ENCODE assay signal across 23 cellular contexts in genomic region chr6:133033263-133033662, GRCh38.
A peak's percentile ranks its signal among the peaks of the same experiment; 100 is the strongest.
DNase-seq lines count a peak whose midpoint lies in the region; ATAC-seq and TF ChIP-seq lines count a peak whose summit lies in the region.
"Had no signal": no experiment of that assay in that cellular context is flagged by ENCODE, and none has a peak within 500 bp of the region (broad histone marks: within the 10 kb centered on the region; RNA-seq: fewer than 3 reads in every experiment).

No MANE protein-coding gene starts in this region.

- H3K4me3 ChIP-seq in epithelial cell of esophagus (ENCODE audit: low read length), result no peak overlapping the region
- H3K4me3 ChIP-seq in CD4-positive, alpha-beta memory T cell (ENCODE audit: low read length in 2 of 2), result no peak overlapping the region
- H3K4me3 ChIP-seq: K562, Peyer's patch had no signal

- H3K27me3 Mint-ChIP-seq in activated CD8-positive, alpha-beta T cell treated with anti-CD3 and anti-CD28 coated beads for 36 hours, result peaks cover 8% of the 10 kb centered on the region
- H3K27me3 Mint-ChIP-seq in activated CD8-positive, alpha-beta T cell treated with anti-CD3 and anti-CD28 coated beads, Interleukin-2, amount 10 ng/mL, durations not matched to agents 7 days and 5 days (ENCODE audit: low read depth), result no peaks in the 10 kb centered on the region
- H3K27me3 Mint-ChIP-seq in CD4-positive, alpha-beta memory T cell, result no peaks in the 10 kb centered on the region

- intact Hi-C loops in activated CD8-positive, alpha-beta T cell treated with anti-CD3 and anti-CD28 coated beads for 36 hours (cut with micrococcal nuclease), result no loop called here
- intact Hi-C loops in CD4-positive, alpha-beta memory T cell (cut with micrococcal nuclease), result no loop called here

- H3K4me3 Mint-ChIP-seq in activated CD8-positive, alpha-beta T cell treated with anti-CD3 and anti-CD28 coated beads for 36 hours, result no peak overlapping the region
- H3K4me3 Mint-ChIP-seq in activated CD8-positive, alpha-beta T cell treated with anti-CD3 and anti-CD28 coated beads, Interleukin-2, amount 10 ng/mL, durations not matched to agents 7 days and 5 days, result no peak overlapping the region
- peak overlapping the region in 1 of 8 donors; percentile 27 for H3K4me3 Mint-ChIP-seq in CD4-positive, alpha-beta memory T cell

- no peak overlapping the region for H3K27ac ChIP-seq in CD4-positive, alpha-beta memory T cell (ENCODE audit: low read depth, low read length)
- H3K27ac ChIP-seq: HL-60, Peyer's patch had no signal

- no peak for TF ChIP-seq CTCF in activated CD8-positive, alpha-beta T cell treated with anti-CD3 and anti-CD28 coated beads for 36 hours (IDR thresholded peaks at IDR 0.05)
- no peak for TF ChIP-seq CTCF in epithelial cell of esophagus (IDR thresholded peaks at IDR 0.05; ENCODE audit: insufficient read depth, low read depth, low read length, missing control alignments)

- peak; percentile 34 for ATAC-seq in activated CD8-positive, alpha-beta T cell treated with anti-CD3 and anti-CD28 coated beads for 36 hours
- ATAC-seq in activated CD8-positive, alpha-beta T cell treated with anti-CD3 and anti-CD28 coated beads, Interleukin-2, amount 10 ng/mL, durations not matched to agents 7 days and 5 days, result no peak
- ATAC-seq: HCT116, K562 had no signal

- DNase-seq in activated CD8-positive, alpha-beta T cell treated with anti-CD3 and anti-CD28 coated beads for 36 hours, result no peak
- DNase-seq in activated CD8-positive, alpha-beta T cell treated with anti-CD3 and anti-CD28 coated beads, Interleukin-2, amount 10 ng/mL, durations not matched to agents 7 days and 5 days, result no peak
- DNase-seq in MV-4-11 (lab: John Stamatoyannopoulos, UW) (peak; percentile 27), epithelial cell of esophagus (ENCODE audit: low read depth) (peak; percentile 5), renal cortical epithelial cell (ENCODE audit: low read depth) (peak; percentile 18), NOMO-1 treated with dmso at 0.1 percent for 144 hours (lab: John Stamatoyannopoulos, UW; ENCODE audit: unreplicated experiment) (no peak), NCI-H524 (lab: John Stamatoyannopoulos, UW) (no peak)
- no peak for DNase-seq in CD4-positive, alpha-beta memory T cell
- DNase-seq: 8988T, ACHN, BE2C, DMS153, DND-41, Kasumi-1, NCI-H1694 treated with DMSO at 0.1 percent for 48 hours, NCI-H2081, NCI-H2227 treated with DMSO at 0.1 percent for 48 hours, NCI-H69, Peyer's patch, SHP77 treated with DMSO at 0.1 percent for 48 hours had no signal

- H3K4me1 ChIP-seq in CD4-positive, alpha-beta memory T cell (ENCODE audit: insufficient read depth, low read length), result no peaks in the 10 kb centered on the region
- H3K4me1 ChIP-seq: Peyer's patch had no signal

- H3K27ac Mint-ChIP-seq in activated CD8-positive, alpha-beta T cell treated with anti-CD3 and anti-CD28 coated beads for 36 hours, result no peak overlapping the region
- no peak overlapping the region for H3K27ac Mint-ChIP-seq in activated CD8-positive, alpha-beta T cell treated with anti-CD3 and anti-CD28 coated beads, Interleukin-2, amount 10 ng/mL, durations not matched to agents 7 days and 5 days
- H3K27ac Mint-ChIP-seq in CD4-positive, alpha-beta memory T cell, result no peak overlapping the region

- H3K36me3 ChIP-seq in CD4-positive, alpha-beta memory T cell (ENCODE audit: insufficient read depth, low read length), result no peaks in the 10 kb centered on the region
- H3K36me3 ChIP-seq: BE2C, Peyer's patch had no signal

- H3K9me3 Mint-ChIP-seq in activated CD8-positive, alpha-beta T cell treated with anti-CD3 and anti-CD28 coated beads for 36 hours, result no peaks in the 10 kb centered on the region
- H3K9me3 Mint-ChIP-seq in activated CD8-positive, alpha-beta T cell treated with anti-CD3 and anti-CD28 coated beads, Interleukin-2, amount 10 ng/mL, durations not matched to agents 7 days and 5 days (ENCODE audit: insufficient read depth), result no peaks in the 10 kb centered on the region
- H3K9me3 Mint-ChIP-seq in CD4-positive, alpha-beta memory T cell, result peaks cover 0 to 1% (median 0%) of the 10 kb centered on the region in 8 donors

- no peaks in the 10 kb centered on the region for H3K4me1 Mint-ChIP-seq in activated CD8-positive, alpha-beta T cell treated with anti-CD3 and anti-CD28 coated beads for 36 hours (ENCODE audit: low read depth)
- H3K4me1 Mint-ChIP-seq in activated CD8-positive, alpha-beta T cell treated with anti-CD3 and anti-CD28 coated beads, Interleukin-2, amount 10 ng/mL, durations not matched to agents 7 days and 5 days (ENCODE audit: low read depth), result peaks cover 3% of the 10 kb centered on the region
- no peaks in the 10 kb centered on the region for H3K4me1 Mint-ChIP-seq in CD4-positive, alpha-beta memory T cell

- no peaks in the 10 kb centered on the region for H3K36me3 Mint-ChIP-seq in activated CD8-positive, alpha-beta T cell treated with anti-CD3 and anti-CD28 coated beads for 36 hours (ENCODE audit: low read depth)
- no peaks in the 10 kb centered on the region for H3K36me3 Mint-ChIP-seq in activated CD8-positive, alpha-beta T cell treated with anti-CD3 and anti-CD28 coated beads, Interleukin-2, amount 10 ng/mL, durations not matched to agents 7 days and 5 days (ENCODE audit: low read depth)
- no peaks in the 10 kb centered on the region for H3K36me3 Mint-ChIP-seq in CD4-positive, alpha-beta memory T cell

- POLR2A ChIA-PET in activated CD8-positive, alpha-beta T cell treated with anti-CD3 and anti-CD28 coated beads for 36 hours (lab: Charles Lee), result no interaction called here
- POLR2A ChIA-PET in activated CD8-positive, alpha-beta T cell treated with anti-CD3 and anti-CD28 coated beads, Interleukin-2, amount 10 ng/mL, durations not matched to agents 7 days and 5 days (lab: Charles Lee), result no interaction called here
- POLR2A ChIA-PET in CD4-positive, alpha-beta memory T cell (lab: Charles Lee; ENCODE audit: partially characterized antibody), result no interaction called here

- H3K9me3 ChIP-seq in CD4-positive, alpha-beta memory T cell (ENCODE audit: control insufficient read depth in 1 of 2, low read length in 2 of 2), result no peaks in the 10 kb centered on the region
- H3K9me3 ChIP-seq: BE2C, Peyer's patch had no signal

- H3K27me3 ChIP-seq in CD4-positive, alpha-beta memory T cell (ENCODE audit: insufficient read depth, low read length), result no peaks in the 10 kb centered on the region
- H3K27me3 ChIP-seq: BE2C, Peyer's patch had no signal

- CTCF ChIA-PET in activated CD8-positive, alpha-beta T cell treated with anti-CD3 and anti-CD28 coated beads for 36 hours (lab: Charles Lee), result interaction anchor here (1.4 kb wide), 1 partner anchor 12 kb away, joined by 4 read pairs; no protein-coding TSS in a partner anchor
- CTCF ChIA-PET in activated CD8-positive, alpha-beta T cell treated with anti-CD3 and anti-CD28 coated beads, Interleukin-2, amount 10 ng/mL, durations not matched to agents 7 days and 5 days (lab: Charles Lee), result no interaction called here
- CTCF ChIA-PET in CD4-positive, alpha-beta memory T cell (lab: Charles Lee; ENCODE audit: partially characterized antibody), result no interaction called here

Comparison
In these comparisons a context has a peak if more than half of its experiments do, and no peak if none do; other contexts are left out.
1. DNase-seq: peak in MV-4-11 (single experiment), epithelial cell of esophagus (single experiment) and renal cortical epithelial cell (single experiment); none in activated CD8-positive, alpha-beta T cell treated with anti-CD3 and anti-CD28 coated beads for 36 hours (single experiment), activated CD8-positive, alpha-beta T cell treated with anti-CD3 and anti-CD28 coated beads, Interleukin-2, amount 10 ng/mL, durations not matched to agents 7 days and 5 days (single experiment), NOMO-1 treated with dmso at 0.1 percent for 144 hours (single experiment), CD4-positive, alpha-beta memory T cell (0 of 5) and NCI-H524 (0 of 2).